In genomic region chr2:223725494-223725893, GRCh38 we compare ENCODE assay signal across 8 cellular contexts.
DNase-seq lines count a peak whose midpoint lies in the region; ATAC-seq and TF ChIP-seq lines count a peak whose summit lies in the region.

No MANE protein-coding gene starts in this region.

- CTCF ChIA-PET in BJ (lab: Yijun Ruan, JAX), result interaction anchor here (1.0 to 1.8 kb wide), 3 partner anchors 9 to 72 kb away, joined by 3 to 12 read pairs (median 3); no protein-coding TSS in a partner anchor

- peak overlapping the region; percentile 99 for H3K27ac Mint-ChIP-seq in chondrocyte (ENCODE audit: unreplicated experiment)
- H3K27ac Mint-ChIP-seq in natural killer cell, result no peak overlapping the region
- H3K27ac Mint-ChIP-seq in natural killer cell treated with Interleukin-12 subunit alpha and Interleukin-12 subunit beta and Interleukin-15 and Interleukin-18, amount 100 ng/mL, for 72 hours, result no peak overlapping the region

- intact Hi-C loops in natural killer cell (cut with micrococcal nuclease), result loop anchor here (5.0 kb wide), 2 partner anchors 37 to 557 kb away; no protein-coding TSS in a partner anchor

- H3K36me3 Mint-ChIP-seq in chondrocyte (ENCODE audit: low read depth) (no peaks in the 10 kb centered on the region), natural killer cell (no peaks in the 10 kb centered on the region)
- H3K36me3 Mint-ChIP-seq in natural killer cell treated with Interleukin-12 subunit alpha and Interleukin-12 subunit beta and Interleukin-15 and Interleukin-18, amount 100 ng/mL, for 72 hours, result no peaks in the 10 kb centered on the region

- H3K36me3 ChIP-seq in BJ (ENCODE audit: control insufficient read depth, insufficient read depth, low read length) (no peaks in the 10 kb centered on the region), kidney epithelial cell (ENCODE audit: control insufficient read depth, insufficient read depth, low read length) (no peaks in the 10 kb centered on the region)

- H3K4me3 ChIP-seq in BJ (ENCODE audit: low read depth, low read length) (no peak overlapping the region), kidney epithelial cell (ENCODE audit: low read depth, low read length) (no peak overlapping the region)

- DNase-seq in BJ (ENCODE audit: low read depth) (peak; percentile 89), MV-4-11 (lab: John Stamatoyannopoulos, UW) (peak; percentile 65), chondrocyte (ENCODE audit: low spot score) (no peak), kidney epithelial cell (ENCODE audit: low read depth) (peak; percentile 97), substantia nigra (lab: John Stamatoyannopoulos, UW) (peak in 43 of 49 donors; percentile 1 to 84 (median 31)), natural killer cell (no peak)
- no peak for DNase-seq in natural killer cell treated with Interleukin-12 subunit alpha and Interleukin-12 subunit beta and Interleukin-15 and Interleukin-18, amount 100 ng/mL, for 72 hours (ENCODE audit: low spot score)

- H3K27me3 ChIP-seq in BJ (ENCODE audit: control insufficient read depth, insufficient read depth, low read length), result no peaks in the 10 kb centered on the region
- no peaks in the 10 kb centered on the region for H3K27me3 ChIP-seq in kidney epithelial cell (ENCODE audit: control insufficient read depth, insufficient read depth, low read length)

- H3K9me3 Mint-ChIP-seq in chondrocyte (ENCODE audit: low read depth), result no peaks in the 10 kb centered on the region
- H3K9me3 Mint-ChIP-seq in natural killer cell, result no peaks in the 10 kb centered on the region
- H3K9me3 Mint-ChIP-seq in natural killer cell treated with Interleukin-12 subunit alpha and Interleukin-12 subunit beta and Interleukin-15 and Interleukin-18, amount 100 ng/mL, for 72 hours, result no peaks in the 10 kb centered on the region

- H3K27ac ChIP-seq in substantia nigra (ENCODE audit: low read depth, low read length, poor library complexity, severe bottlenecking), result no peak overlapping the region

- no peak for ATAC-seq in HG03025 (IDR thresholded peaks at IDR 0.05; ENCODE audit: low FRiP score, unreplicated experiment)
- ATAC-seq in natural killer cell, result no peak
- ATAC-seq in natural killer cell treated with Interleukin-12 subunit alpha and Interleukin-12 subunit beta and Interleukin-15 and Interleukin-18, amount 100 ng/mL, for 72 hours, result no peak

- TF ChIP-seq CTCF in BJ (IDR thresholded peaks at IDR 0.05; ENCODE audit: insufficient read depth, low read depth, low read length), result no peak
- no peak for TF ChIP-seq CTCF in chondrocyte (IDR thresholded peaks at IDR 0.05)
- TF ChIP-seq CTCF in kidney epithelial cell (IDR thresholded peaks at IDR 0.05; ENCODE audit: insufficient read depth, low read length, poor library complexity, severe bottlenecking), result no peak
- TF ChIP-seq CTCF in natural killer cell (IDR thresholded peaks at IDR 0.05), result no peak

- POLR2A ChIA-PET in BJ (lab: Charles Lee), result no interaction called here

- H3K4me1 Mint-ChIP-seq in chondrocyte (ENCODE audit: low read depth) (peaks cover 60% of the 10 kb centered on the region), natural killer cell (peaks cover 5 to 7% of the 10 kb centered on the region in 2 donors)
- peaks cover 4 to 6% of the 10 kb centered on the region in 2 donors for H3K4me1 Mint-ChIP-seq in natural killer cell treated with Interleukin-12 subunit alpha and Interleukin-12 subunit beta and Interleukin-15 and Interleukin-18, amount 100 ng/mL, for 72 hours (ENCODE audit: low read depth in 2 of 2)

- H3K27me3 Mint-ChIP-seq in chondrocyte (ENCODE audit: low read depth) (no peaks in the 10 kb centered on the region), natural killer cell (ENCODE audit: low read depth in 2 of 2) (peaks cover 6 to 10% of the 10 kb centered on the region in 2 donors)
- peaks cover 0 to 8% of the 10 kb centered on the region in 2 donors for H3K27me3 Mint-ChIP-seq in natural killer cell treated with Interleukin-12 subunit alpha and Interleukin-12 subunit beta and Interleukin-15 and Interleukin-18, amount 100 ng/mL, for 72 hours

- peak overlapping the region; percentile 29 for H3K4me3 Mint-ChIP-seq in chondrocyte (ENCODE audit: unreplicated experiment)
- no peak overlapping the region for H3K4me3 Mint-ChIP-seq in natural killer cell
- H3K4me3 Mint-ChIP-seq in natural killer cell treated with Interleukin-12 subunit alpha and Interleukin-12 subunit beta and Interleukin-15 and Interleukin-18, amount 100 ng/mL, for 72 hours, result no peak overlapping the region

Comparison
In these comparisons a context has a peak if more than half of its experiments do, and no peak if none do; other contexts are left out.
1. DNase-seq: peak in BJ (single experiment), MV-4-11 (single experiment), kidney epithelial cell (single experiment) and substantia nigra (43 of 49); none in chondrocyte (single experiment), natural killer cell (single experiment) and natural killer cell treated with Interleukin-12 subunit alpha and Interleukin-12 subunit beta and Interleukin-15 and Interleukin-18, amount 100 ng/mL, for 72 hours (single experiment).